In genomic region chr4:83850435-83850834, GRCh38 we compare ENCODE assay signal across 21 cellular contexts.
A peak's percentile ranks its signal among the peaks of the same experiment; 100 is the strongest.
DNase-seq lines count a peak whose midpoint lies in the region; ATAC-seq, FAIRE-seq and TF ChIP-seq lines count a peak whose summit lies in the region.
"Had no signal": no experiment of that assay in that cellular context is flagged by ENCODE, and none has a peak within 500 bp of the region (broad histone marks: within the 10 kb centered on the region; RNA-seq: fewer than 3 reads in every experiment).

No MANE protein-coding gene starts in this region.

- TF ChIP-seq CTCF in HFFc6 (IDR thresholded peaks at IDR 0.05) (no peak), astrocyte (IDR thresholded peaks at IDR 0.05; ENCODE audit: insufficient read depth, low read depth, low read length) (no peak)

- H3K9ac ChIP-seq in astrocyte (ENCODE audit: low read length) = no peak overlapping the region
- H3K9ac ChIP-seq: neural progenitor cell had no signal

- peaks cover 59% of the 10 kb centered on the region for H3K4me1 Mint-ChIP-seq in HFFc6 (ENCODE audit: low read depth)
- peaks cover 46% of the 10 kb centered on the region for H3K4me1 Mint-ChIP-seq in astrocyte (ENCODE audit: low read depth, unreplicated experiment)

- in situ Hi-C loops in ACHN (cut with HindIII; ENCODE audit: low pct_ligation_motif_present, low pct_unique_long_range_greater_than_20kb, low sequenced_read_pairs) = no loop called here

- peak overlapping the region; percentile 98 for H3K27ac ChIP-seq in astrocyte (ENCODE audit: low read depth, low read length)
- H3K27ac ChIP-seq: neural progenitor cell, VCaP had no signal

- H3K36me3 ChIP-seq in astrocyte (ENCODE audit: insufficient read depth, low read length) = no peaks in the 10 kb centered on the region
- H3K36me3 ChIP-seq: neural progenitor cell had no signal

- no peak overlapping the region for H2AFZ ChIP-seq in astrocyte (ENCODE audit: low read depth, low read length)
- H2AFZ ChIP-seq: neural progenitor cell had no signal

- H3K27me3 Mint-ChIP-seq in HFFc6 (ENCODE audit: insufficient read depth) = no peaks in the 10 kb centered on the region; the same call in 1 of the 2 replicates
- H3K27me3 Mint-ChIP-seq in astrocyte (ENCODE audit: low read depth, unreplicated experiment) = no peaks in the 10 kb centered on the region
- H3K27me3 Mint-ChIP-seq: type B pancreatic cell had no signal

- no peak overlapping the region for H3K4me3 ChIP-seq in astrocyte (ENCODE audit: insufficient read depth, low read depth, low read length)
- H3K4me3 ChIP-seq: neural progenitor cell had no signal

- no peaks in the 10 kb centered on the region for H3K27me3 ChIP-seq in astrocyte (ENCODE audit: insufficient read depth, low read length)
- H3K27me3 ChIP-seq: neural progenitor cell had no signal

- peak overlapping the region; percentile 81 for H3K4me2 ChIP-seq in astrocyte (ENCODE audit: low read length)
- H3K4me2 ChIP-seq: neural progenitor cell had no signal

- H3K79me2 ChIP-seq in astrocyte (ENCODE audit: insufficient read depth, low read length) = no peaks in the 10 kb centered on the region

- H4K20me1 ChIP-seq in astrocyte (ENCODE audit: insufficient read depth, low read length) = no peaks in the 10 kb centered on the region

- H3K9me3 Mint-ChIP-seq in HFFc6 (no peaks in the 10 kb centered on the region), astrocyte (ENCODE audit: unreplicated experiment) (no peaks in the 10 kb centered on the region)
- H3K9me3 Mint-ChIP-seq: activated CD8-positive, alpha-beta T cell treated with anti-CD3 and anti-CD28 coated beads for 36 hours; activated naive CD4-positive, alpha-beta T cell treated with anti-CD3 and anti-CD28 coated beads, Interleukin-2, amount 50 U/mL, for 72 hours; activated T-cell treated with anti-CD3 and anti-CD28 coated beads, Interleukin-2, amount 50 U/mL, for 72 hours; type B pancreatic cell had no signal

- no peaks in the 10 kb centered on the region for H3K9me3 ChIP-seq in astrocyte (ENCODE audit: insufficient read depth, low read depth, low read length)

- H3K4me3 Mint-ChIP-seq in HFFc6 (peak overlapping the region; percentile 56), astrocyte (ENCODE audit: unreplicated experiment) (no peak overlapping the region)
- H3K4me3 Mint-ChIP-seq: activated CD8-positive, alpha-beta T cell treated with anti-CD3 and anti-CD28 coated beads for 36 hours; activated T-cell treated with anti-CD3 and anti-CD28 coated beads, Interleukin-2, amount 50 U/mL, for 72 hours; brain; neural progenitor cell; type B pancreatic cell had no signal

- H3K4me1 ChIP-seq in astrocyte (ENCODE audit: insufficient read depth, low read length) = peaks cover 43% of the 10 kb centered on the region

- H3K27ac Mint-ChIP-seq in HFFc6 (peak overlapping the region; percentile 79), astrocyte (ENCODE audit: unreplicated experiment) (peak overlapping the region; percentile 98)
- H3K27ac Mint-ChIP-seq: activated CD8-positive, alpha-beta T cell treated with anti-CD3 and anti-CD28 coated beads for 36 hours; activated naive CD4-positive, alpha-beta T cell treated with anti-CD3 and anti-CD28 coated beads, Interleukin-2, amount 50 U/mL, for 72 hours; activated T-cell treated with anti-CD3 and anti-CD28 coated beads, Interleukin-2, amount 50 U/mL, for 72 hours; brain; neural progenitor cell had no signal

- peak; percentile 93 for DNase-seq in ACHN
- peak; percentile 50 for DNase-seq in HFFc6
- peak; percentile 76 for DNase-seq in astrocyte (ENCODE audit: low read depth)
- peak; percentile 95 for DNase-seq in kidney glomerular epithelial cell (lab: John Stamatoyannopoulos, UW)
- no peak for DNase-seq in activated CD8-positive, alpha-beta memory T cell treated with anti-CD3 and anti-CD28 coated beads, Interleukin-2, amount 50 U/mL, for 4 hours
- DNase-seq in activated CD4-positive, alpha-beta T cell treated with anti-CD3 and anti-CD28 coated beads for 4 hours = no peak
- DNase-seq: activated CD8-positive, alpha-beta T cell treated with anti-CD3 and anti-CD28 coated beads for 36 hours; activated T-cell treated with anti-CD3 and anti-CD28 coated beads, Interleukin-2, amount 50 U/mL, for 72 hours; GDM1; kidney; MM.1S; stimulated activated naive CD4-positive, alpha-beta T cell; T-helper 1 cell had no signal

- peak; percentile 39 for FAIRE-seq in astrocyte (lab: Jason Lieb, UNC)
- FAIRE-seq: GM12891, kidney had no signal

- H3K36me3 Mint-ChIP-seq in HFFc6 (ENCODE audit: low read depth) = no peaks in the 10 kb centered on the region
- H3K36me3 Mint-ChIP-seq in astrocyte (ENCODE audit: low read depth, unreplicated experiment) = no peaks in the 10 kb centered on the region
- H3K36me3 Mint-ChIP-seq: activated naive CD4-positive, alpha-beta T cell treated with anti-CD3 and anti-CD28 coated beads, Interleukin-2, amount 50 U/mL, for 72 hours; brain; neural progenitor cell; type B pancreatic cell had no signal

- no peak for ATAC-seq in HG03135 (IDR thresholded peaks at IDR 0.05; ENCODE audit: unreplicated experiment)
- ATAC-seq in HG02759 (IDR thresholded peaks at IDR 0.05; ENCODE audit: unreplicated experiment) = no peak
- ATAC-seq: activated CD8-positive, alpha-beta T cell treated with anti-CD3 and anti-CD28 coated beads for 36 hours; activated naive CD4-positive, alpha-beta T cell treated with anti-CD3 and anti-CD28 coated beads, Interleukin-2, amount 50 U/mL, for 72 hours; activated T-cell treated with anti-CD3 and anti-CD28 coated beads, Interleukin-2, amount 50 U/mL, for 72 hours had no signal

Comparison
In these comparisons a context has a peak if more than half of its experiments do, and no peak if none do; other contexts are left out.
1. DNase-seq: peak in ACHN (single experiment), HFFc6 (single experiment), astrocyte (single experiment) and kidney glomerular epithelial cell (single experiment); none in activated CD8-positive, alpha-beta memory T cell treated with anti-CD3 and anti-CD28 coated beads, Interleukin-2, amount 50 U/mL, for 4 hours (single experiment) and activated CD4-positive, alpha-beta T cell treated with anti-CD3 and anti-CD28 coated beads for 4 hours (0 of 2).